8 cellular contexts compared by ENCODE assay signal in the genomic region with DNA sequence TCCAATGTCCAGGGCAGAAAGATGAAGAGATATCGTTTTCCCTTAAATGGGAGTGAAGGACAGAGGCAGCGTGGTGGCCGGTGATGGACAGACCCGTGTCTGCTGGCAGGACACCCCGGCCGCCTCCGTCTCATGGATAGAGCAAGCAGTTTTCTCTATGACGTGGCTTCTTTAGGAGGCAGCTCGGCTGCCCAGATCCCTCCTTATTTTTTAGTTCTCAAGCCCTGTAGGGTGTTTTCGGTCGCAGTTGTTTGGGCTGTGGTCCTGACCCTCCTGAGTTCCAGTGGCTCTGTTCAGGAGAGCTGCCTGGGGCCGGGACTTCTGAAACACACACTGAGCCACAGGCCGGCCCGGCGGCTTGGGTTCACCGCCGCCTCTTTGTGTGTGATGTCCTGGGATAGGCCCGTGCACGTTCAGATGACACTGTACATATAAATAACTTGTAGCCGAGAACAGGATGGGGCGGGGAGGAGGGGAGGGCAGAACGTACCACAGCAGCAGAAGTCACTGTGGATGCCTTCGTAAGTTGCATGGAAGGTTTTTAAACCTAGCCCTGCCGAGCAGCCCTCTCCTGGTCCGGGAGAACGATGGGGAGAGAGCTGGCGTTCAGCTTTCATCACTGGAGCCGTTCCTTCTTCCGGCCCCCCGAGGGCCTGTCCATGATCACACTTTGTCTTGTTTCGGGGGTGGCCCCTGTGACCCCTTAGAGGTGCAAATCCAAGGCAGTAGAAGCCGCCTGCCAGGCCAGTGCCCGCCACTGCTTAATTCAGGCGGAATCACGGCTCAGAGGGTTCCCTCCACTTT.
DNase-seq lines count a peak whose midpoint lies in the region; ATAC-seq, FAIRE-seq and TF ChIP-seq lines count a peak whose summit lies in the region.

No MANE protein-coding gene starts in this region.

- ATAC-seq in GM19455 (IDR thresholded peaks at IDR 0.05; ENCODE audit: unreplicated experiment), result peak; percentile 57

- peaks cover 3% of the 10 kb centered on the region for H3K27me3 ChIP-seq in keratinocyte (ENCODE audit: control insufficient read depth, extremely low read depth, insufficient read depth, low read length)

- no peaks in the 10 kb centered on the region for H3K9me3 ChIP-seq in keratinocyte (ENCODE audit: control insufficient read depth, low read depth, low read length)

- peaks cover 21% of the 10 kb centered on the region for H3K4me1 ChIP-seq in keratinocyte (ENCODE audit: control insufficient read depth, extremely low read depth, insufficient read depth, low read length)

- CTCF ChIA-PET in AG04449 (lab: Yijun Ruan, JAX), result interaction anchor here (1.0 to 1.8 kb wide), 3 partner anchors 9 to 284 kb away, joined by 4 to 7 read pairs (median 7); no protein-coding TSS in a partner anchor

- TF ChIP-seq CTCF in AG04449 (IDR thresholded peaks at IDR 0.05; ENCODE audit: insufficient read depth, low read length, missing control alignments), result no peak
- no peak for TF ChIP-seq CTCF in keratinocyte (optimal IDR thresholded peaks at IDR 0.05 in 1 of 3, IDR thresholded peaks at IDR 0.05 in 1 of 3, conservative IDR thresholded peaks at IDR 0.05 in 1 of 3; ENCODE audit: extremely low read depth in 1 of 3, insufficient read depth in 2 of 3, low read length in 3 of 3)

- H3K4me3 ChIP-seq in AG04449 (ENCODE audit: low read depth, low read length), result peak overlapping the region; percentile 37
- H3K4me3 ChIP-seq in keratinocyte (ENCODE audit: control insufficient read depth in 2 of 3, extremely low read depth in 1 of 3, insufficient read depth in 2 of 3, low read depth in 1 of 3, low read length in 3 of 3), result peak overlapping the region; percentile 26 to 50 (median 29)

- no peaks in the 10 kb centered on the region for H3K79me2 ChIP-seq in keratinocyte (ENCODE audit: control insufficient read depth, insufficient read depth, low read length)

- FAIRE-seq in keratinocyte (lab: Jason Lieb, UNC), result peak; percentile 87

- H3K36me3 Mint-ChIP-seq in activated naive CD8-positive, alpha-beta T cell, result no peaks in the 10 kb centered on the region

- H3K27ac ChIP-seq in keratinocyte (ENCODE audit: control insufficient read depth, insufficient read depth, low read length), result peak overlapping the region; percentile 90

- POLR2A ChIA-PET in AG04449 (lab: Yijun Ruan, JAX), result no interaction called here

- DNase-seq in AG04449 (ENCODE audit: low read depth, low spot score) (peak; percentile 63), NCI-H69 (lab: John Stamatoyannopoulos, UW) (peak; percentile 66), keratinocyte (ENCODE audit: low read depth, low spot score) (peak; percentile 66), SKM-1 (lab: John Stamatoyannopoulos, UW; ENCODE audit: unreplicated experiment) (no peak), NCI-H2107 treated with DMSO at 0.1 percent for 48 hours (lab: John Stamatoyannopoulos, UW; ENCODE audit: unreplicated experiment) (no peak)
- DNase-seq in stimulated activated CD8-positive, alpha-beta memory T cell treated with anti-CD3 and anti-CD28 coated beads, Interleukin-4, amount 100 ng/mL, for 48 hours, result peak; percentile 41

- H3K4me2 ChIP-seq in keratinocyte (ENCODE audit: control insufficient read depth, extremely low read depth, insufficient read depth, low read depth, low read length), result peak overlapping the region; percentile 82

- H3K27ac Mint-ChIP-seq in activated naive CD8-positive, alpha-beta T cell, result peak overlapping the region; percentile 87

- no peaks in the 10 kb centered on the region for H3K9me3 Mint-ChIP-seq in activated naive CD8-positive, alpha-beta T cell (ENCODE audit: low read depth)

- peak overlapping the region; percentile 81 for H2AFZ ChIP-seq in keratinocyte (ENCODE audit: control insufficient read depth, low read length)

- peak overlapping the region; percentile 81 for H3K9ac ChIP-seq in keratinocyte (ENCODE audit: control insufficient read depth, extremely low read depth, insufficient read depth, low read length)

- H3K9me1 ChIP-seq in keratinocyte (ENCODE audit: control insufficient read depth, extremely low read depth, insufficient read depth, low read length), result no peaks in the 10 kb centered on the region

- H3K4me3 Mint-ChIP-seq in activated naive CD8-positive, alpha-beta T cell, result peak overlapping the region; percentile 79

- no peaks in the 10 kb centered on the region for H3K36me3 ChIP-seq in keratinocyte (ENCODE audit: control insufficient read depth in 2 of 2, extremely low read depth in 1 of 2, insufficient read depth in 2 of 2, low read length in 2 of 2)

- peaks cover 22% of the 10 kb centered on the region for H3K4me1 Mint-ChIP-seq in activated naive CD8-positive, alpha-beta T cell (ENCODE audit: low read depth)

- H4K20me1 ChIP-seq in keratinocyte (ENCODE audit: control insufficient read depth, extremely low read depth, insufficient read depth, low read length), result no peaks in the 10 kb centered on the region

- dilution Hi-C loops in keratinocyte (cut with MboI; ENCODE audit: extremely low pct_ligation_motif_present, low sequenced_read_pairs), result no loop called here

- no peaks in the 10 kb centered on the region for H3K27me3 Mint-ChIP-seq in activated naive CD8-positive, alpha-beta T cell

Comparison
In these comparisons a context has a peak if more than half of its experiments do, and no peak if none do; other contexts are left out.
1. DNase-seq: peak in AG04449 (single experiment), NCI-H69 (single experiment), keratinocyte (single experiment) and stimulated activated CD8-positive, alpha-beta memory T cell treated with anti-CD3 and anti-CD28 coated beads, Interleukin-4, amount 100 ng/mL, for 48 hours (single experiment); none in SKM-1 (single experiment) and NCI-H2107 treated with DMSO at 0.1 percent for 48 hours (single experiment).